Comparison of ENCODE assay signal across 1 cellular context in the genomic region with DNA sequence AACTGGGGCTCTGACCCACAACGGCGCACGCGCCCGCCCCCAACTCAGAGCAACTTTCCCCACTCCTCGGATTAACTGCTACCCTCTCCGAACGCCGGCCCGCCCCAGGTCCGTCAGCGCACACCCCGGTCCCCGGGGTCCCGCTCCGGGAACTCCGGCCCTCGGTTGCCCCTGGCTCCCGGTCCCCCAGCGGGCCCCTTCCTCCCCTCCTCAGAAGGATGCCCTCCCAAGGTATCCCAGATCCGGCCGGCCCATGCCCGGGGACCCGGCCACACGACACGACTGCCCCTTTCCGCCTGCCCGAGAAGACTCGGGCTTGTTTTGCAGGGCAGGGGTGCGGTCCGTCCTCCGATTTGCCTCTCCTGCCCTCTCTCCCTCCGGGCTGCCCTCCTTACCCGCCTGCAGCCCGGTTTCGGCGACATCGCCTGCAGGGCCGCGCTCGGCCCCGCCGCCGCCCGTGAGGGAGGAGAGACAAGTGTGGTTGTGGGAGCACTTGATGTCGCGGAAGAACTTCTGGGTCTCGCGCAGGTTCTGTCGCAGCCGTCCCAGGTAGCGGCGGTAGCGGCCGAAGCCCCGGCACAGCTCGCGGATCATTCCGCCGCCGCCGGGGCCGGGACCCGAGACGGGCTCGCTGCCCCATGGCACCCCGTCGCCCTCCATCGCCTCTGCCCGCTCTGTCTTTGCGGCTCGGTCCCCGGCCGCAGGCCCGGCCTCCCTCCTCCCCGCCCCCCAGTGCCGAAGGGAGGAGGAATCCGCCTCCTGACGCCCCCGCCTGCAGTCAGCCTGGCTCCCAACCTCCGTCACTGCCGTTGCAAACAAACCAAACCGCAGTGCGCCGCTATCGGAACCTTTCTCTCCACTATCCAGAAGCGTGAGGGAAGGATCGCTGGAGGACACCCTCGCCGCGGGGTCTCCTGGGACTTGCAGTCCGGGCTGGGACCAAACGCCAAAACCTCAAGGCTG.
A peak's percentile ranks its signal among the peaks of the same experiment; 100 is the strongest.
TF ChIP-seq lines count a peak whose summit lies in the region.

A gene with protein sequence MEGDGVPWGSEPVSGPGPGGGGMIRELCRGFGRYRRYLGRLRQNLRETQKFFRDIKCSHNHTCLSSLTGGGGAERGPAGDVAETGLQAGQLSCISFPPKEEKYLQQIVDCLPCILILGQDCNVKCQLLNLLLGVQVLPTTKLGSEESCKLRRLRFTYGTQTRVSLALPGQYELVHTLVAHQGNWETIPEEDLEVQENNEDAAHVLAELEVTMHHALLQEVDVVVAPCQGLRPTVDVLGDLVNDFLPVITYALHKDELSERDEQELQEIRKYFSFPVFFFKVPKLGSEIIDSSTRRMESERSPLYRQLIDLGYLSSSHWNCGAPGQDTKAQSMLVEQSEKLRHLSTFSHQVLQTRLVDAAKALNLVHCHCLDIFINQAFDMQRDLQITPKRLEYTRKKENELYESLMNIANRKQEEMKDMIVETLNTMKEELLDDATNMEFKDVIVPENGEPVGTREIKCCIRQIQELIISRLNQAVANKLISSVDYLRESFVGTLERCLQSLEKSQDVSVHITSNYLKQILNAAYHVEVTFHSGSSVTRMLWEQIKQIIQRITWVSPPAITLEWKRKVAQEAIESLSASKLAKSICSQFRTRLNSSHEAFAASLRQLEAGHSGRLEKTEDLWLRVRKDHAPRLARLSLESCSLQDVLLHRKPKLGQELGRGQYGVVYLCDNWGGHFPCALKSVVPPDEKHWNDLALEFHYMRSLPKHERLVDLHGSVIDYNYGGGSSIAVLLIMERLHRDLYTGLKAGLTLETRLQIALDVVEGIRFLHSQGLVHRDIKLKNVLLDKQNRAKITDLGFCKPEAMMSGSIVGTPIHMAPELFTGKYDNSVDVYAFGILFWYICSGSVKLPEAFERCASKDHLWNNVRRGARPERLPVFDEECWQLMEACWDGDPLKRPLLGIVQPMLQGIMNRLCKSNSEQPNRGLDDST (minus strand): TSS at position 827 of the 963 bp plus-strand sequence. CDS start 167 bp downstream, at position 660.

TF ChIP-seq in HepG2, 621 proteins besides CTCF, POLR2A, EP300 and RAD21 (continued from another document and continues in another):
- TF ChIP-seq, protein P1, sequence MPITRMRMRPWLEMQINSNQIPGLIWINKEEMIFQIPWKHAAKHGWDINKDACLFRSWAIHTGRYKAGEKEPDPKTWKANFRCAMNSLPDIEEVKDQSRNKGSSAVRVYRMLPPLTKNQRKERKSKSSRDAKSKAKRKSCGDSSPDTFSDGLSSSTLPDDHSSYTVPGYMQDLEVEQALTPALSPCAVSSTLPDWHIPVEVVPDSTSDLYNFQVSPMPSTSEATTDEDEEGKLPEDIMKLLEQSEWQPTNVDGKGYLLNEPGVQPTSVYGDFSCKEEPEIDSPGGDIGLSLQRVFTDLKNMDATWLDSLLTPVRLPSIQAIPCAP (CRISPR knock-in tag; IDR thresholded peaks at IDR 0.05; ENCODE audit: low read depth) = no peak
- TF ChIP-seq ATF7-NPFF (CRISPR knock-in tag; IDR thresholded peaks at IDR 0.05; ENCODE audit: low read depth) (peak; percentile 82), ETV5 (CRISPR knock-in tag; IDR thresholded peaks at IDR 0.05; ENCODE audit: borderline replicate concordance) (peak; percentile 33), ZBED4 (CRISPR knock-in tag; IDR thresholded peaks at IDR 0.05; ENCODE audit: borderline replicate concordance) (peak; percentile 43), DDIT3 (CRISPR knock-in tag; IDR thresholded peaks at IDR 0.05) (no peak), ATM (IDR thresholded peaks at IDR 0.05; ENCODE audit: borderline replicate concordance) (no peak), MIER2 (CRISPR knock-in tag; IDR thresholded peaks at IDR 0.05) (0 out of 2 replicates have a peak, but pooled peaks have one; percentile 59), ZNF501 (CRISPR knock-in tag; IDR thresholded peaks at IDR 0.05) (peak; percentile 94), DPF2 (CRISPR knock-in tag; IDR thresholded peaks at IDR 0.05; ENCODE audit: borderline replicate concordance, low read depth) (no peak), ZFP90 (CRISPR knock-in tag; IDR thresholded peaks at IDR 0.05; ENCODE audit: borderline replicate concordance) (peak; percentile 56; the same call in 1 of the 2 replicates), RCOR2 (CRISPR knock-in tag; IDR thresholded peaks at IDR 0.05) (no peak), ZNF710 (CRISPR knock-in tag; IDR thresholded peaks at IDR 0.05; ENCODE audit: borderline replicate concordance) (peak; percentile 77; the same call in 1 of the 2 replicates), ZNF34 (CRISPR knock-in tag; IDR thresholded peaks at IDR 0.05; ENCODE audit: borderline replicate concordance) (no peak), ZNF776 (CRISPR knock-in tag; IDR thresholded peaks at IDR 0.05) (peak; percentile 94), ZFP36L2 (CRISPR knock-in tag; IDR thresholded peaks at IDR 0.05) (peak; percentile 41; the same call in 1 of the 2 replicates), ISL2 (CRISPR knock-in tag; IDR thresholded peaks at IDR 0.05) (peak; percentile 67; the same call in 1 of the 2 replicates), ZSCAN5A (CRISPR knock-in tag; IDR thresholded peaks at IDR 0.05; ENCODE audit: borderline replicate concordance) (peak; percentile 17), ZSCAN29 (CRISPR knock-in tag; conservative IDR thresholded peaks at IDR 0.05) (0 out of 2 replicates have a peak, but pooled peaks have one; percentile 16), KLF15 (CRISPR knock-in tag; IDR thresholded peaks at IDR 0.05; ENCODE audit: borderline replicate concordance) (peak; percentile 60; the same call in 1 of the 2 replicates), NR2F2 (IDR thresholded peaks at IDR 0.05; ENCODE audit: borderline replicate concordance, low read depth) (no peak), SRF (IDR thresholded peaks at IDR 0.05; ENCODE audit: low read depth, low read length) (peak; percentile 59), IRX3 (CRISPR knock-in tag; IDR thresholded peaks at IDR 0.05; ENCODE audit: borderline replicate concordance, low read depth) (no peak), E2F1 (CRISPR knock-in tag; IDR thresholded peaks at IDR 0.05) (0 out of 2 replicates have a peak, but pooled peaks have one; percentile 23), DNMT3B (CRISPR knock-in tag; conservative IDR thresholded peaks at IDR 0.05) (peak; percentile 81; the same call in 1 of the 2 replicates), ZBTB42 (CRISPR knock-in tag; IDR thresholded peaks at IDR 0.05) (0 out of 2 replicates have a peak, but pooled peaks have one; percentile 26), KLF6 (CRISPR knock-in tag; IDR thresholded peaks at IDR 0.05) (peak; percentile 80; the same call in 1 of the 2 replicates), PREB (CRISPR knock-in tag; IDR thresholded peaks at IDR 0.05) (no peak), TRIM24 (CRISPR knock-in tag; IDR thresholded peaks at IDR 0.05) (no peak)
- TF ChIP-seq, protein P2, sequence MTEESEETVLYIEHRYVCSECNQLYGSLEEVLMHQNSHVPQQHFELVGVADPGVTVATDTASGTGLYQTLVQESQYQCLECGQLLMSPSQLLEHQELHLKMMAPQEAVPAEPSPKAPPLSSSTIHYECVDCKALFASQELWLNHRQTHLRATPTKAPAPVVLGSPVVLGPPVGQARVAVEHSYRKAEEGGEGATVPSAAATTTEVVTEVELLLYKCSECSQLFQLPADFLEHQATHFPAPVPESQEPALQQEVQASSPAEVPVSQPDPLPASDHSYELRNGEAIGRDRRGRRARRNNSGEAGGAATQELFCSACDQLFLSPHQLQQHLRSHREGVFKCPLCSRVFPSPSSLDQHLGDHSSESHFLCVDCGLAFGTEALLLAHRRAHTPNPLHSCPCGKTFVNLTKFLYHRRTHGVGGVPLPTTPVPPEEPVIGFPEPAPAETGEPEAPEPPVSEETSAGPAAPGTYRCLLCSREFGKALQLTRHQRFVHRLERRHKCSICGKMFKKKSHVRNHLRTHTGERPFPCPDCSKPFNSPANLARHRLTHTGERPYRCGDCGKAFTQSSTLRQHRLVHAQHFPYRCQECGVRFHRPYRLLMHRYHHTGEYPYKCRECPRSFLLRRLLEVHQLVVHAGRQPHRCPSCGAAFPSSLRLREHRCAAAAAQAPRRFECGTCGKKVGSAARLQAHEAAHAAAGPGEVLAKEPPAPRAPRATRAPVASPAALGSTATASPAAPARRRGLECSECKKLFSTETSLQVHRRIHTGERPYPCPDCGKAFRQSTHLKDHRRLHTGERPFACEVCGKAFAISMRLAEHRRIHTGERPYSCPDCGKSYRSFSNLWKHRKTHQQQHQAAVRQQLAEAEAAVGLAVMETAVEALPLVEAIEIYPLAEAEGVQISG (CRISPR knock-in tag; IDR thresholded peaks at IDR 0.05) = peak; percentile 96
- TF ChIP-seq, protein P3, sequence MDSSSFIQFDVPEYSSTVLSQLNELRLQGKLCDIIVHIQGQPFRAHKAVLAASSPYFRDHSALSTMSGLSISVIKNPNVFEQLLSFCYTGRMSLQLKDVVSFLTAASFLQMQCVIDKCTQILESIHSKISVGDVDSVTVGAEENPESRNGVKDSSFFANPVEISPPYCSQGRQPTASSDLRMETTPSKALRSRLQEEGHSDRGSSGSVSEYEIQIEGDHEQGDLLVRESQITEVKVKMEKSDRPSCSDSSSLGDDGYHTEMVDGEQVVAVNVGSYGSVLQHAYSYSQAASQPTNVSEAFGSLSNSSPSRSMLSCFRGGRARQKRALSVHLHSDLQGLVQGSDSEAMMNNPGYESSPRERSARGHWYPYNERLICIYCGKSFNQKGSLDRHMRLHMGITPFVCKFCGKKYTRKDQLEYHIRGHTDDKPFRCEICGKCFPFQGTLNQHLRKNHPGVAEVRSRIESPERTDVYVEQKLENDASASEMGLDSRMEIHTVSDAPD (CRISPR knock-in tag; IDR thresholded peaks at IDR 0.05) = 0 out of 2 replicates have a peak, but pooled peaks have one; percentile 31
- TF ChIP-seq, protein P4, sequence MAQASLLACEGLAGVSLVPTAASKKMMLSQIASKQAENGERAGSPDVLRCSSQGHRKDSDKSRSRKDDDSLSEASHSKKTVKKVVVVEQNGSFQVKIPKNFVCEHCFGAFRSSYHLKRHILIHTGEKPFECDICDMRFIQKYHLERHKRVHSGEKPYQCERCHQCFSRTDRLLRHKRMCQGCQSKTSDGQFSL (CRISPR knock-in tag; IDR thresholded peaks at IDR 0.05) = peak; percentile 95
